In the genomic region with DNA sequence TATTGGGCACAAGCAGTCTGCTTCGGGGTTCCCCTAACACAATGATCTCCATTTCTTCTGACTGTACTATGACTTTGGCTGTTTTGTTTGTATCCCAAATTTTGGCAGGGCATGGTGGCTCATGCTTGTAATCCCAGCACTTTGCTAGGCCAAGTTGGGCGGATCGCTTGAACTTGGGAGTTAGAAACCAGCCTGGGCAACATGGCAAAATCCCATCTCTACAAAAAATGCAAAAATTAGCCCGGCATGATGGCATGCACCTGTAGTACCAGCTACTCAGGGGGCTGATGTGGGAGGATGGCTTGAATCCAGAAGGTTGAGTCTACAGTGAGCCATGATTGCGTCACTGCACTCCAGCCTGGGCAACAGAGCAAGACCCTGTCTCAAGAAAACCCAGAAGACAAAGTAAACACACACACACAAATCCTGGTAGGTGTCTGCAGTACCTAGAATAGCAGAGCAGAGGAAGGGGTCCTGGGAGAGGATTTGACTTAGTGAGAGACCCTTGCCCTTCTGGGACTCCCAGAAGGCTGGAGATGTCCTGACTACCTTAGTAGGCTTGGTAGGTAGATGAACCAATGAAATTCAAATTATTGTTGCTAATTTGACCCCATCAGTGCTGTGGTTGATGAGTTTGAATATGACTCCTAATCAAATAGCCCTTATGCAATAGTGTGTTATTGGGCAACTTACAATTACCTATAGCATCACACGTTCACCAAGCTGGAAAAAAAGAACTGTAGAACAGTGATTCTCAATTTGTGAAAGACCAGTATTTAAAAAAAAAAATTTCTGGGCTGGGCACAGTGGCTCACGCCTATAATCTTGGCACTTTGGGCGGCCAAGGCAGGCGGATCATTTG, we compare ENCODE assay signal across 1 cellular context.
A peak's percentile ranks its signal among the peaks of the same experiment; 100 is the strongest.
TF ChIP-seq lines count a peak whose summit lies in the region.

No MANE protein-coding gene starts in this region.

TF ChIP-seq in K562, 482 proteins besides CTCF, POLR2A, EP300 and RAD21:
- TF ChIP-seq, protein P1, sequence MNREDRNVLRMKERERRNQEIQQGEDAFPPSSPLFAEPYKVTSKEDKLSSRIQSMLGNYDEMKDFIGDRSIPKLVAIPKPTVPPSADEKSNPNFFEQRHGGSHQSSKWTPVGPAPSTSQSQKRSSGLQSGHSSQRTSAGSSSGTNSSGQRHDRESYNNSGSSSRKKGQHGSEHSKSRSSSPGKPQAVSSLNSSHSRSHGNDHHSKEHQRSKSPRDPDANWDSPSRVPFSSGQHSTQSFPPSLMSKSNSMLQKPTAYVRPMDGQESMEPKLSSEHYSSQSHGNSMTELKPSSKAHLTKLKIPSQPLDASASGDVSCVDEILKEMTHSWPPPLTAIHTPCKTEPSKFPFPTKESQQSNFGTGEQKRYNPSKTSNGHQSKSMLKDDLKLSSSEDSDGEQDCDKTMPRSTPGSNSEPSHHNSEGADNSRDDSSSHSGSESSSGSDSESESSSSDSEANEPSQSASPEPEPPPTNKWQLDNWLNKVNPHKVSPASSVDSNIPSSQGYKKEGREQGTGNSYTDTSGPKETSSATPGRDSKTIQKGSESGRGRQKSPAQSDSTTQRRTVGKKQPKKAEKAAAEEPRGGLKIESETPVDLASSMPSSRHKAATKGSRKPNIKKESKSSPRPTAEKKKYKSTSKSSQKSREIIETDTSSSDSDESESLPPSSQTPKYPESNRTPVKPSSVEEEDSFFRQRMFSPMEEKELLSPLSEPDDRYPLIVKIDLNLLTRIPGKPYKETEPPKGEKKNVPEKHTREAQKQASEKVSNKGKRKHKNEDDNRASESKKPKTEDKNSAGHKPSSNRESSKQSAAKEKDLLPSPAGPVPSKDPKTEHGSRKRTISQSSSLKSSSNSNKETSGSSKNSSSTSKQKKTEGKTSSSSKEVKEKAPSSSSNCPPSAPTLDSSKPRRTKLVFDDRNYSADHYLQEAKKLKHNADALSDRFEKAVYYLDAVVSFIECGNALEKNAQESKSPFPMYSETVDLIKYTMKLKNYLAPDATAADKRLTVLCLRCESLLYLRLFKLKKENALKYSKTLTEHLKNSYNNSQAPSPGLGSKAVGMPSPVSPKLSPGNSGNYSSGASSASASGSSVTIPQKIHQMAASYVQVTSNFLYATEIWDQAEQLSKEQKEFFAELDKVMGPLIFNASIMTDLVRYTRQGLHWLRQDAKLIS (CRISPR knock-in tag; IDR thresholded peaks at IDR 0.05): no peak
- TF ChIP-seq ZNF121 (CRISPR knock-in tag; conservative IDR thresholded peaks at IDR 0.05) (peak; percentile 38), CEBPB (tag; IDR thresholded peaks at IDR 0.05) (peak; percentile 58; the same call in 1 of the 2 replicates), PPARD (CRISPR knock-in tag; IDR thresholded peaks at IDR 0.05) (no peak), ZNF699 (CRISPR knock-in tag; IDR thresholded peaks at IDR 0.05; ENCODE audit: insufficient replicate concordance) (no peak), GABPB1 (CRISPR knock-in tag; IDR thresholded peaks at IDR 0.05) (no peak)
